Comparison of ENCODE assay signal across 26 cellular contexts in the genomic region with DNA sequence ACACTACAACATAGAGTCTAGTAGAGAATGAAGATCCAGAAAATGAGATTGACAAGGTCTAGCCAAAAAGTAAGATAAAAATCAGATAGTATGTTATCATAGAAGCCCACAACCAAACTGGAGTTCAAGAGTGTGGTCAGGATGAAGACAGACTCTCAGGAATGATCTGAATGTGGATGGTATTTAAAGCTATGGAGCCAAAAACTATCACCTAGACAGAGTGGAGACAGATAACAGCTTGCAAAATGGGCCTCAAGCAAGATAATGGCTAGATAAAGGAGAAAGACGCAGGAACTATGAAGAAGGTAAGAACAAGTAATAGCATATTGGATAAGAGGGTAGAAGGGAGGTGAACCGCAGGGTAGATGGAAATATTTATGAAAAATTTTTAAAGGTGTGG. TPM values are rescaled to one million over a fixed set of nuclear protein-coding genes. Genes with fewer than 3 reads are reported as not detected.
DNase-seq lines count a peak whose midpoint lies in the region; ATAC-seq and TF ChIP-seq lines count a peak whose summit lies in the region.
"Had no signal": no experiment of that assay in that cellular context is flagged by ENCODE, and none has a peak within 500 bp of the region (broad histone marks: within the 10 kb centered on the region; RNA-seq: fewer than 3 reads in every experiment).

No MANE protein-coding gene starts in this region.

- no peak for TF ChIP-seq CTCF in colonic mucosa (IDR thresholded peaks at IDR 0.05)

- no peaks in the 10 kb centered on the region for H3K4me1 ChIP-seq in colonic mucosa
- H3K4me1 ChIP-seq: A549, SJCRH30 had no signal

- ATAC-seq in GM18498 (IDR thresholded peaks at IDR 0.05; ENCODE audit: unreplicated experiment) (no peak), GM18909 (IDR thresholded peaks at IDR 0.05; ENCODE audit: poor library complexity, unreplicated experiment) (no peak)
- ATAC-seq: A549; naive thymus-derived CD8-positive, alpha-beta T cell had no signal

- H3K9me3 ChIP-seq in colonic mucosa: no peaks in the 10 kb centered on the region
- H3K9me3 ChIP-seq: A549, Caco-2, left ventricle myocardium inferior, SJCRH30 had no signal

- no peak overlapping the region for H3K4me3 ChIP-seq in colonic mucosa
- H3K4me3 ChIP-seq: A549, left ventricle myocardium inferior, SJCRH30 had no signal

- H3K36me3 ChIP-seq in colonic mucosa: no peaks in the 10 kb centered on the region
- H3K36me3 ChIP-seq: left ventricle myocardium inferior, SJCRH30 had no signal

- intact Hi-C loops in colonic mucosa (cut with DNase I): no loop called here

- DNase-seq in A172 (ENCODE audit: low spot score) (peak; percentile 56), EL (peak; percentile 68), RPMI7951 (ENCODE audit: low read depth) (peak; percentile 44), iris pigment epithelial cell (ENCODE audit: low read depth) (peak; percentile 60), NCI-H526 (lab: John Stamatoyannopoulos, UW) (no peak), colonic mucosa (no peak)
- DNase-seq: activated CD4-positive, alpha-beta T cell treated with anti-CD3 and anti-CD28 coated beads for 1 hour; activated CD8-positive, alpha-beta T cell treated with anti-CD3 and anti-CD28 coated beads for 36 hours; aorta; Caco-2; caudate nucleus; DMS79 treated with DMSO at 0.1 percent for 48 hours; GOT3; left ventricle myocardium inferior; naive thymus-derived CD8-positive, alpha-beta T cell; NCI-H1105; NCI-H2029 treated with DMSO at 0.1 percent for 48 hours; NCI-H2227 treated with DMSO at 0.1 percent for 48 hours; nucleus accumbens; SJCRH30; small intestine; stimulated activated CD4-positive, alpha-beta T cell treated with anti-CD3 and anti-CD28 coated beads, Interleukin-1b, Interleukin-23, amount 100 ng/mL, for 48 hours; T-helper 1 cell had no signal

- no peak overlapping the region for H3K9ac ChIP-seq in colonic mucosa (ENCODE audit: low read depth in 2 of 2, low read length in 2 of 2)

- no peak overlapping the region for H3K27ac ChIP-seq in colonic mucosa
- H3K27ac ChIP-seq: A549, left ventricle myocardium inferior, SJCRH30 had no signal

- no peaks in the 10 kb centered on the region for H3K27me3 ChIP-seq in colonic mucosa
- H3K27me3 ChIP-seq: SJCRH30 had no signal

RNA-seq across cellular contexts. Expression of a gene that starts 35.4 kb away (rescaled TPM):
- 10.5 and 13.3 TPM in 2 replicates for total RNA-seq in A172 (2014; rRNA removed; shearing (Covaris generic))
- 5.1 and 5.8 TPM in 2 replicates for total RNA-seq in RPMI7951 (2014; rRNA removed; shearing (Covaris generic))
- total RNA-seq in colonic mucosa: 10 to 100 TPM in 1 of 2 donors, 1 to 10 TPM in 1; 9.6 to 12.7 TPM

Comparison
In these comparisons a context has a peak if more than half of its experiments do, and no peak if none do; other contexts are left out.
1. DNase-seq: peak in A172 (single experiment), EL (single experiment), RPMI7951 (single experiment) and iris pigment epithelial cell (single experiment); none in NCI-H526 (0 of 2) and colonic mucosa (single experiment).